ENCODE assay signal across 13 cellular contexts in the genomic region with DNA sequence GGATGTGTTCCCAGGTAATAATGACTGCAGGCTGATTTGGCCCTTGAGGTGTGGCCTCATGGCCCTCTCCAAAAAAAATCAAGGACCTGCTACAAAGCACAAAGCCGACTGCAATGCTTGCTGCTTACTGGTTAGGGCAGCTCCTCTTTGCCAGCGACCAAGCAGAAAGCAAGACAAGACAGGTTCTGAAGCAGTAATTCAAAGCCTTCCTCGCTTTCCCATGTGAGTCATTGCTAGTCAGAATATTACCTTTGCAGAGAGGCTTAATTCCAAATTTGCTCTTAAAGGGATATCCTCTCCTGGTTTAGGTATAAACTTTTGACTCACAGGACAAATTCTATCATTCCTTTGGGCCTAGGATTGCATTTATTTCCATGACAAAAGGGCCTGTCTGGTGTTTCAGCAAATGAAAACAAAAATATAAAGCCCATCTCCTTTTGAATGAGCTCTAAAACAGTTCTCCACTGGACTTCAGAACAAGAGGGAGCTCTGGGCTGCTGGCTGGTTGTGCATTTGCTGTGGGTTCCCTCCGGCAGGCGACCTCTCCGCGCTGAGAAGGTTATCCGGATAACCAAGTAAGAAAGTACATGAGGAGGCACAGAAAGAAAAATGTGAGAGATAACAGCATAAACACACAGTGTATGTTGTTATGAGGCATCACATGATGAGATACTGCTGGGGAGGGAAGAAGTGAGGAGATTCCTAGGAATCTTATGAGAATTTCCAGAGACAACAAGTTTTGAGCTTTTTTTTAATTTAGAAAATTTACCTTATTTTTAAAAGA.
DNase-seq lines count a peak whose midpoint lies in the region; ATAC-seq and TF ChIP-seq lines count a peak whose summit lies in the region.
"Had no signal": no experiment of that assay in that cellular context is flagged by ENCODE, and none has a peak within 500 bp of the region (broad histone marks: within the 10 kb centered on the region; RNA-seq: fewer than 3 reads in every experiment).

No MANE protein-coding gene starts in this region.

- TF ChIP-seq CTCF in PC-3 (conservative IDR thresholded peaks at IDR 0.05; ENCODE audit: low read depth, low read length) (no peak), neural progenitor cell (IDR thresholded peaks at IDR 0.05) (no peak)

- H3K36me3 Mint-ChIP-seq in neural progenitor cell = no peaks in the 10 kb centered on the region
- H3K36me3 Mint-ChIP-seq: T-cell had no signal

- H3K9me3 Mint-ChIP-seq in neural progenitor cell = no peaks in the 10 kb centered on the region
- H3K9me3 Mint-ChIP-seq: T-cell had no signal

- ATAC-seq in PC-3 = peak; percentile 87
- ATAC-seq in GM18873 (IDR thresholded peaks at IDR 0.05; ENCODE audit: low FRiP score, unreplicated experiment) = no peak
- ATAC-seq: T-cell had no signal

- H3K9me2 ChIP-seq in PC-3 (replicated peaks; ENCODE audit: low read length) = no peaks in the 10 kb centered on the region

- H3K4me3 ChIP-seq in PC-3 (ENCODE audit: low read length) = peak overlapping the region; percentile 28; the same call in 1 of the 2 replicates
- H3K4me3 ChIP-seq in neural progenitor cell = no peak overlapping the region
- H3K4me3 ChIP-seq: thoracic aorta had no signal

- H3K27me3 Mint-ChIP-seq in neural progenitor cell (ENCODE audit: insufficient read depth, low read depth) = no peaks in the 10 kb centered on the region

- peak overlapping the region; percentile 91 for H3K27ac ChIP-seq in PC-3 (ENCODE audit: low read length)
- peak overlapping the region; percentile 79 for H3K27ac ChIP-seq in epithelial cell of prostate
- H3K27ac ChIP-seq in neural progenitor cell = no peak overlapping the region
- H3K27ac ChIP-seq: thoracic aorta had no signal

- intact Hi-C loops in PC-3 (cut with micrococcal nuclease) = loop anchor here (1.0 to 2.0 kb wide), 4 partner anchors 18 to 44 kb away; no protein-coding TSS in a partner anchor

- H4K20me1 ChIP-seq in PC-3 (ENCODE audit: low read length) (no peaks in the 10 kb centered on the region), neural progenitor cell (ENCODE audit: low read depth) (no peaks in the 10 kb centered on the region)

- no TSS peak for BruUV-seq in PC-3 (replicated peaks; lab: Mats Ljungman, UMichigan)

- H3K4me1 ChIP-seq in PC-3 (ENCODE audit: insufficient read depth, low read length) = peaks cover 42% of the 10 kb centered on the region
- H3K4me1 ChIP-seq in neural progenitor cell = peaks cover 14% of the 10 kb centered on the region

- H3K4me2 ChIP-seq in PC-3 (ENCODE audit: low read length) = peak overlapping the region; percentile 72
- no peak overlapping the region for H3K4me2 ChIP-seq in neural progenitor cell

- POLR2A ChIA-PET in PC-3 (lab: Charles Lee; ENCODE audit: unreplicated experiment) = interaction anchor here (0.8 kb wide), 1 partner anchor 23 kb away, joined by 6 read pairs; no protein-coding TSS in a partner anchor

- CTCF ChIA-PET in PC-3 (lab: Charles Lee) = interaction anchor here (0.6 kb wide), 1 partner anchor 23 kb away, joined by 3 read pairs; no protein-coding TSS in a partner anchor

- no peaks in the 10 kb centered on the region for H3K9me3 ChIP-seq in PC-3 (ENCODE audit: low read length)
- no peaks in the 10 kb centered on the region for H3K9me3 ChIP-seq in neural progenitor cell (ENCODE audit: low read depth)
- H3K9me3 ChIP-seq: thoracic aorta had no signal

- peaks cover 30% of the 10 kb centered on the region for H3K4me1 Mint-ChIP-seq in neural progenitor cell

- H2AFZ ChIP-seq in PC-3 (ENCODE audit: low read length) = no peak overlapping the region
- H2AFZ ChIP-seq in neural progenitor cell (replicated peaks) = no peak overlapping the region

- peak overlapping the region; percentile 59 for H3K9ac ChIP-seq in PC-3 (ENCODE audit: low read length)
- H3K9ac ChIP-seq in neural progenitor cell = no peak overlapping the region

- DNase-seq in Caki2 (ENCODE audit: low read depth) = peak; percentile 44
- peak; percentile 91 for DNase-seq in PC-3
- peak; percentile 94 for DNase-seq in epithelial cell of prostate (ENCODE audit: low read depth, low spot score)
- no peak for DNase-seq in neural progenitor cell (ENCODE audit: low spot score)
- no peak for DNase-seq in stimulated activated CD4-positive, alpha-beta T cell treated with anti-CD3 and anti-CD28 coated beads, Interleukin-15, amount 100 ng/mL, for 24 hours
- no peak for DNase-seq in DMS53 treated with DMSO at 0.1 percent for 48 hours (lab: John Stamatoyannopoulos, UW; ENCODE audit: unreplicated experiment)
- no peak for DNase-seq in activated naive CD4-positive, alpha-beta T cell treated with anti-CD3 and anti-CD28 coated beads, Interleukin-2, amount 50 U/mL, for 16 hours
- DNase-seq: activated CD4-positive, alpha-beta T cell treated with anti-CD3 and anti-CD28 coated beads, Interleukin-2, amount 50 U/mL, for 4 hours; activated effector memory CD4-positive, alpha-beta T cell treated with anti-CD3 and anti-CD28 coated beads, Interleukin-2, amount 50 U/mL, for 16 hours; cerebellar nuclear complex; T-cell had no signal

- peak overlapping the region; percentile 31 for H3K4me3 Mint-ChIP-seq in neural progenitor cell
- H3K4me3 Mint-ChIP-seq: T-cell had no signal

- no peaks in the 10 kb centered on the region for H3F3A ChIP-seq in PC-3 (ENCODE audit: low read length, unreplicated experiment)
- no peaks in the 10 kb centered on the region for H3F3A ChIP-seq in neural progenitor cell (ENCODE audit: low read depth)

- H3K27ac Mint-ChIP-seq in neural progenitor cell = peak overlapping the region; percentile 87
- H3K27ac Mint-ChIP-seq: T-cell had no signal

- no peaks in the 10 kb centered on the region for H3K36me3 ChIP-seq in PC-3 (ENCODE audit: low read depth, low read length)
- no peaks in the 10 kb centered on the region for H3K36me3 ChIP-seq in neural progenitor cell
- H3K36me3 ChIP-seq: thoracic aorta had no signal

- in situ Hi-C loops in Caki2 (cut with HindIII; ENCODE audit: low pct_unique_long_range_greater_than_20kb, low sequenced_read_pairs) = no loop called here

- H3K79me2 ChIP-seq in PC-3 (ENCODE audit: low read length) (peaks cover 90% of the 10 kb centered on the region), neural progenitor cell (ENCODE audit: low read depth) (no peaks in the 10 kb centered on the region)

- no peaks in the 10 kb centered on the region for H3K27me3 ChIP-seq in PC-3 (ENCODE audit: low read length)
- no peaks in the 10 kb centered on the region for H3K27me3 ChIP-seq in neural progenitor cell

Comparison
In these comparisons a context has a peak if more than half of its experiments do, and no peak if none do; other contexts are left out.
1. DNase-seq: peak in Caki2 (single experiment), PC-3 (single experiment) and epithelial cell of prostate (single experiment); none in neural progenitor cell (single experiment), stimulated activated CD4-positive, alpha-beta T cell treated with anti-CD3 and anti-CD28 coated beads, Interleukin-15, amount 100 ng/mL, for 24 hours (single experiment), DMS53 treated with DMSO at 0.1 percent for 48 hours (single experiment) and activated naive CD4-positive, alpha-beta T cell treated with anti-CD3 and anti-CD28 coated beads, Interleukin-2, amount 50 U/mL, for 16 hours (single experiment).